1 cellular context compared by ENCODE assay signal in the genomic region with DNA sequence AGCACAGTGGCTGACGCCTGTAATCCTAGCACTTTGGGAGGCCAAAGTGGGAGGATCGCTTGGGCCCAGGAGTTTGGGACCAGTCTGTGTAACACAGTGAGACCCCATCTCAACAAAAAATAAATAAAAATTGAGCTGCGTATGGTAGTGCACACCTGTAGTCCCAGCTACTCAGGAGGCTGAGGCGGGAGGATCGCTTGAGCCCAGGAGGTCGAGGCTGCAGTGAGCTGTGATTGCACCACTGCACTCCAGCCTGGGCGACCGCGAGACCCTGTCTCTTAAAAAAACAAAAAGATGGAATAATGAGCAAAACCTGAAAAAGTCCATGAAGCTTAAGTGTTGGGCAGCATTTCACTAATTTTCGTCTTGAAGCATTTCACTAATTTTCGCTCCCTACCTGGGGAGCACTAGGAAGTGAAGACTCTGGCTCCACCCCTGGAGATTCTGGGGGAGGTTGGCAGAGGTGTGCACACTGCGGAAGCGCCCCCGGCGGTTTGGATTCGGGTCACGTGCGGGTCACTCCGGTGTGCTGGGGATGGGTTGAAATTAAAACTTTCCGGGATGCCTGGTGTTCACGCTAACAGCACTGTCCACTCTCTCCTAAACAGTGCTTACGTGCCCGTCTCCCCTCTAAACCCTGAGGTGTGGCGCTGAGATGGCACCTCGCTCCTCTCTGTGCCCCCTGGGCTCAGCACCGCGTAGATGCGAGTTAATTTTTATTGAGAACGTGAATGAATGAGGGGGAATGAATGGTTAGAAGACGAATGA.
TF ChIP-seq lines count a peak whose summit lies in the region.

No MANE protein-coding gene starts in this region.

TF ChIP-seq in neural cell, 6 proteins besides CTCF, POLR2A, EP300 and RAD21 (continued from another document):
- TF ChIP-seq, protein P1, sequence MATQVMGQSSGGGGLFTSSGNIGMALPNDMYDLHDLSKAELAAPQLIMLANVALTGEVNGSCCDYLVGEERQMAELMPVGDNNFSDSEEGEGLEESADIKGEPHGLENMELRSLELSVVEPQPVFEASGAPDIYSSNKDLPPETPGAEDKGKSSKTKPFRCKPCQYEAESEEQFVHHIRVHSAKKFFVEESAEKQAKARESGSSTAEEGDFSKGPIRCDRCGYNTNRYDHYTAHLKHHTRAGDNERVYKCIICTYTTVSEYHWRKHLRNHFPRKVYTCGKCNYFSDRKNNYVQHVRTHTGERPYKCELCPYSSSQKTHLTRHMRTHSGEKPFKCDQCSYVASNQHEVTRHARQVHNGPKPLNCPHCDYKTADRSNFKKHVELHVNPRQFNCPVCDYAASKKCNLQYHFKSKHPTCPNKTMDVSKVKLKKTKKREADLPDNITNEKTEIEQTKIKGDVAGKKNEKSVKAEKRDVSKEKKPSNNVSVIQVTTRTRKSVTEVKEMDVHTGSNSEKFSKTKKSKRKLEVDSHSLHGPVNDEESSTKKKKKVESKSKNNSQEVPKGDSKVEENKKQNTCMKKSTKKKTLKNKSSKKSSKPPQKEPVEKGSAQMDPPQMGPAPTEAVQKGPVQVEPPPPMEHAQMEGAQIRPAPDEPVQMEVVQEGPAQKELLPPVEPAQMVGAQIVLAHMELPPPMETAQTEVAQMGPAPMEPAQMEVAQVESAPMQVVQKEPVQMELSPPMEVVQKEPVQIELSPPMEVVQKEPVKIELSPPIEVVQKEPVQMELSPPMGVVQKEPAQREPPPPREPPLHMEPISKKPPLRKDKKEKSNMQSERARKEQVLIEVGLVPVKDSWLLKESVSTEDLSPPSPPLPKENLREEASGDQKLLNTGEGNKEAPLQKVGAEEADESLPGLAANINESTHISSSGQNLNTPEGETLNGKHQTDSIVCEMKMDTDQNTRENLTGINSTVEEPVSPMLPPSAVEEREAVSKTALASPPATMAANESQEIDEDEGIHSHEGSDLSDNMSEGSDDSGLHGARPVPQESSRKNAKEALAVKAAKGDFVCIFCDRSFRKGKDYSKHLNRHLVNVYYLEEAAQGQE (IDR thresholded peaks at IDR 0.05; ENCODE audit: borderline replicate concordance): no peak
- no peak for TF ChIP-seq SMC3 (conservative IDR thresholded peaks at IDR 0.05; ENCODE audit: poor library complexity)
- TF ChIP-seq EZH2 (IDR thresholded peaks at IDR 0.05; ENCODE audit: borderline replicate concordance, insufficient read depth, low read length, poor library complexity, severe bottlenecking): no peak
- no peak for TF ChIP-seq MXI1 (conservative IDR thresholded peaks at IDR 0.05; ENCODE audit: poor library complexity, severe bottlenecking)
- no peak for TF ChIP-seq POLR2AphosphoS5 (IDR thresholded peaks at IDR 0.05)
